Comparison of ENCODE assay signal across 17 cellular contexts in genomic region chr4:150854600-150854999, GRCh38.
DNase-seq lines count a peak whose midpoint lies in the region; ATAC-seq and TF ChIP-seq lines count a peak whose summit lies in the region.
"Had no signal": no experiment of that assay in that cellular context is flagged by ENCODE, and none has a peak within 500 bp of the region (broad histone marks: within the 10 kb centered on the region; RNA-seq: fewer than 3 reads in every experiment).

No MANE protein-coding gene starts in this region.

- no peaks in the 10 kb centered on the region for H3K9me3 Mint-ChIP-seq in CD8-positive, alpha-beta T cell
- no peaks in the 10 kb centered on the region for H3K9me3 Mint-ChIP-seq in GM23338
- H3K9me3 Mint-ChIP-seq in WTC11, result no peaks in the 10 kb centered on the region
- H3K9me3 Mint-ChIP-seq in neural progenitor cell, result no peaks in the 10 kb centered on the region
- H3K9me3 Mint-ChIP-seq: CD4-positive, CD25-positive, alpha-beta regulatory T cell; IgD-negative memory B cell had no signal

- H3K4me2 ChIP-seq in GM23338 (no peak overlapping the region), neural progenitor cell (no peak overlapping the region)

- ATAC-seq in CD8-positive, alpha-beta T cell, result no peak
- ATAC-seq in GM23338 (peak; percentile 40; the same call in 2 of the 3 replicates), WTC11 (no peak; the same call in 1 of the 2 replicates)
- ATAC-seq: HepG2 had no signal

- no peaks in the 10 kb centered on the region for H3K9me3 ChIP-seq in CD8-positive, alpha-beta T cell (ENCODE audit: low read length)
- no peaks in the 10 kb centered on the region for H3K9me3 ChIP-seq in neural progenitor cell (ENCODE audit: low read depth)
- no peaks in the 10 kb centered on the region for H3K9me3 ChIP-seq in SJCRH30 (replicated peaks)
- H3K9me3 ChIP-seq: BE2C, Caco-2 had no signal

- H3K9me2 ChIP-seq in GM23338 (ENCODE audit: insufficient read depth), result no peaks in the 10 kb centered on the region

- peaks cover 12% of the 10 kb centered on the region for H3K36me3 ChIP-seq in CD8-positive, alpha-beta T cell (ENCODE audit: insufficient read depth, low read length)
- H3K36me3 ChIP-seq in GM23338 (ENCODE audit: insufficient read depth), result no peaks in the 10 kb centered on the region
- H3K36me3 ChIP-seq in neural progenitor cell, result peaks cover 5% of the 10 kb centered on the region
- H3K36me3 ChIP-seq in SJCRH30, result no peaks in the 10 kb centered on the region
- H3K36me3 ChIP-seq: BE2C had no signal

- no peak overlapping the region for H3K4me3 Mint-ChIP-seq in CD8-positive, alpha-beta T cell
- H3K4me3 Mint-ChIP-seq in GM23338 (no peak overlapping the region), WTC11 (no peak overlapping the region), neural progenitor cell (no peak overlapping the region)
- H3K4me3 Mint-ChIP-seq: CD4-positive, CD25-positive, alpha-beta regulatory T cell; IgD-negative memory B cell had no signal

- no peaks in the 10 kb centered on the region for H3K4me1 ChIP-seq in CD8-positive, alpha-beta T cell (ENCODE audit: insufficient read depth, low read length)
- no peaks in the 10 kb centered on the region for H3K4me1 ChIP-seq in GM23338 (ENCODE audit: insufficient read depth)
- H3K4me1 ChIP-seq in neural progenitor cell, result no peaks in the 10 kb centered on the region
- no peaks in the 10 kb centered on the region for H3K4me1 ChIP-seq in SJCRH30

- no peaks in the 10 kb centered on the region for H3K4me1 Mint-ChIP-seq in CD8-positive, alpha-beta T cell (ENCODE audit: low read depth)
- H3K4me1 Mint-ChIP-seq in GM23338, result peaks cover 7% of the 10 kb centered on the region; the same call in 2 of the 3 replicates
- H3K4me1 Mint-ChIP-seq in WTC11, result peaks cover 8% of the 10 kb centered on the region
- H3K4me1 Mint-ChIP-seq in neural progenitor cell, result no peaks in the 10 kb centered on the region

- CTCF ChIA-PET in CD8-positive, alpha-beta T cell (lab: Charles Lee), result interaction anchor here (0.8 to 0.9 kb wide), 2 partner anchors 12 to 23 kb away, joined by 3 read pairs; no protein-coding TSS in a partner anchor
- CTCF ChIA-PET in WTC11 (lab: Charles Lee), result interaction anchor here (1.3 kb wide), 1 partner anchor 12 kb away, joined by 6 read pairs; no protein-coding TSS in a partner anchor

- no peak for DNase-seq in CD8-positive, alpha-beta T cell
- DNase-seq in GM23338 (ENCODE audit: low spot score), result no peak
- no peak for DNase-seq in WTC11 (ENCODE audit: low spot score)
- peak; percentile 4 for DNase-seq in neural progenitor cell (ENCODE audit: low spot score)
- DNase-seq in posterior cingulate gyrus, result no peak
- DNase-seq in SJCRH30, result no peak
- DNase-seq in NCI-H1436 (lab: John Stamatoyannopoulos, UW), result no peak
- DNase-seq: ACHN; BE2C; C1 segment of cervical spinal cord; Caco-2; CD4-positive, CD25-positive, alpha-beta regulatory T cell; GDM1; GOT3; H7 had no signal

- no peak overlapping the region for H3K9ac ChIP-seq in neural progenitor cell

- intact Hi-C loops in CD8-positive, alpha-beta T cell (cut with DNase I, micrococcal nuclease), result no loop called here
- intact Hi-C loops in posterior cingulate gyrus (cut with DNase I), result no loop called here

- H2AFZ ChIP-seq in GM23338, result no peak overlapping the region
- no peak overlapping the region for H2AFZ ChIP-seq in neural progenitor cell (replicated peaks)

- H3K27me3 Mint-ChIP-seq in CD8-positive, alpha-beta T cell (ENCODE audit: low read depth), result no peaks in the 10 kb centered on the region
- no peaks in the 10 kb centered on the region for H3K27me3 Mint-ChIP-seq in GM23338 (ENCODE audit: insufficient read depth, low read depth, poor library complexity)
- no peaks in the 10 kb centered on the region for H3K27me3 Mint-ChIP-seq in WTC11 (ENCODE audit: low read depth)
- H3K27me3 Mint-ChIP-seq in neural progenitor cell (ENCODE audit: insufficient read depth, low read depth), result peaks cover 2% of the 10 kb centered on the region
- H3K27me3 Mint-ChIP-seq: CD4-positive, CD25-positive, alpha-beta regulatory T cell; IgD-negative memory B cell had no signal

- H4K20me1 ChIP-seq in GM23338 (replicated peaks; ENCODE audit: insufficient read depth) (no peaks in the 10 kb centered on the region), neural progenitor cell (ENCODE audit: low read depth) (no peaks in the 10 kb centered on the region)

- H3K27ac ChIP-seq in CD8-positive, alpha-beta T cell (ENCODE audit: low read depth, low read length), result no peak overlapping the region
- no peak overlapping the region for H3K27ac ChIP-seq in GM23338 (ENCODE audit: low read depth)
- H3K27ac ChIP-seq in neural progenitor cell, result peak overlapping the region; percentile 11
- no peak overlapping the region for H3K27ac ChIP-seq in SJCRH30

- no peaks in the 10 kb centered on the region for H3K27me3 ChIP-seq in CD8-positive, alpha-beta T cell (ENCODE audit: insufficient read depth, low read length)
- no peaks in the 10 kb centered on the region for H3K27me3 ChIP-seq in GM23338 (ENCODE audit: insufficient read depth)
- H3K27me3 ChIP-seq in neural progenitor cell, result no peaks in the 10 kb centered on the region
- no peaks in the 10 kb centered on the region for H3K27me3 ChIP-seq in SJCRH30
- H3K27me3 ChIP-seq: BE2C had no signal

- no peaks in the 10 kb centered on the region for H3K79me2 ChIP-seq in GM23338 (replicated peaks; ENCODE audit: insufficient read depth)
- no peaks in the 10 kb centered on the region for H3K79me2 ChIP-seq in neural progenitor cell (ENCODE audit: low read depth)

- no peak for TF ChIP-seq CTCF in CD8-positive, alpha-beta T cell (IDR thresholded peaks at IDR 0.05)
- no peak for TF ChIP-seq CTCF in GM23338 (conservative IDR thresholded peaks at IDR 0.05; ENCODE audit: low read depth in 2 of 2)
- no peak for TF ChIP-seq CTCF in WTC11 (IDR thresholded peaks at IDR 0.05)
- no peak for TF ChIP-seq CTCF in neural progenitor cell (IDR thresholded peaks at IDR 0.05)

- POLR2A ChIA-PET in CD8-positive, alpha-beta T cell (lab: Charles Lee), result no interaction called here
- POLR2A ChIA-PET in WTC11 (lab: Charles Lee), result no interaction called here

- H3K36me3 Mint-ChIP-seq in CD8-positive, alpha-beta T cell, result peaks cover 48% of the 10 kb centered on the region
- H3K36me3 Mint-ChIP-seq in GM23338 (ENCODE audit: low read depth) (peaks cover 20% of the 10 kb centered on the region), WTC11 (peaks cover 21% of the 10 kb centered on the region), neural progenitor cell (peaks cover 5% of the 10 kb centered on the region)

- H3K27ac Mint-ChIP-seq in CD8-positive, alpha-beta T cell, result peak overlapping the region; percentile 47
- H3K27ac Mint-ChIP-seq in GM23338 (peak overlapping the region; percentile 2; the same call in 1 of the 2 replicates), WTC11 (peak overlapping the region; percentile 13), neural progenitor cell (no peak overlapping the region)
- H3K27ac Mint-ChIP-seq: IgD-negative memory B cell had no signal

- no peak overlapping the region for H3K4me3 ChIP-seq in CD8-positive, alpha-beta T cell (ENCODE audit: low read depth, low read length)
- no peak overlapping the region for H3K4me3 ChIP-seq in GM23338
- H3K4me3 ChIP-seq in neural progenitor cell, result no peak overlapping the region
- H3K4me3 ChIP-seq in SJCRH30, result no peak overlapping the region

- H3F3A ChIP-seq in GM23338 (replicated peaks; ENCODE audit: low read depth), result no peaks in the 10 kb centered on the region
- peaks cover 3% of the 10 kb centered on the region for H3F3A ChIP-seq in neural progenitor cell (ENCODE audit: low read depth)

TF ChIP-seq in GM23338, 12 proteins besides CTCF, POLR2A, EP300 and RAD21:
- TF ChIP-seq CREB1 (CRISPR knock-in tag; IDR thresholded peaks at IDR 0.05; ENCODE audit: low read depth), result no peak
- TF ChIP-seq ZNF331 (CRISPR knock-in tag; IDR thresholded peaks at IDR 0.05; ENCODE audit: low read depth), result no peak
- no peak for TF ChIP-seq ZNF114 (CRISPR knock-in tag; IDR thresholded peaks at IDR 0.05)
- no peak for TF ChIP-seq JUNB (IDR thresholded peaks at IDR 0.05; ENCODE audit: unreplicated experiment)
- TF ChIP-seq EZH2 (IDR thresholded peaks at IDR 0.05; ENCODE audit: low read depth, unreplicated experiment), result no peak
- TF ChIP-seq ETS1 (IDR thresholded peaks at IDR 0.05), result no peak

TF ChIP-seq in WTC11, 78 proteins besides CTCF, POLR2A, EP300 and RAD21:
- TF ChIP-seq OVOL2 (CRISPR knock-in tag; IDR thresholded peaks at IDR 0.05; ENCODE audit: borderline replicate concordance), result no peak
